ENCODE assay signal across 9 cellular contexts in genomic region chr12:105706321-105706972, GRCh38.
DNase-seq lines count a peak whose midpoint lies in the region; ATAC-seq and TF ChIP-seq lines count a peak whose summit lies in the region.
"Had no signal": no experiment of that assay in that cellular context is flagged by ENCODE, and none has a peak within 500 bp of the region (broad histone marks: within the 10 kb centered on the region; RNA-seq: fewer than 3 reads in every experiment).

No MANE protein-coding gene starts in this region.

- no peak overlapping the region for H2AFZ ChIP-seq in neural progenitor cell (replicated peaks)

- in situ Hi-C loops in G401 (cut with HindIII; ENCODE audit: low sequenced_read_pairs) = no loop called here

- no peaks in the 10 kb centered on the region for H3K36me3 Mint-ChIP-seq in neural progenitor cell

- peak; percentile 83 for DNase-seq in G401 (ENCODE audit: low spot score)
- DNase-seq in NCI-H345 (lab: John Stamatoyannopoulos, UW) = peak; percentile 10
- peak; percentile 32 for DNase-seq in dermis blood vessel endothelial cell
- DNase-seq in neural progenitor cell (ENCODE audit: low spot score) = peak; percentile 39
- no peak for DNase-seq in stimulated activated naive CD8-positive, alpha-beta T cell treated with anti-CD3 and anti-CD28 coated beads, Interleukin-15, amount 100 ng/mL, for 72 hours
- DNase-seq in NCI-H774 (lab: John Stamatoyannopoulos, UW) = no peak

- H3F3A ChIP-seq in neural progenitor cell (ENCODE audit: low read depth) = no peaks in the 10 kb centered on the region

- H3K27me3 Mint-ChIP-seq in neural progenitor cell (ENCODE audit: insufficient read depth, low read depth) = peaks cover 2% of the 10 kb centered on the region
- peaks cover 9% of the 10 kb centered on the region for H3K27me3 Mint-ChIP-seq in stimulated activated naive CD8-positive, alpha-beta T cell treated with anti-CD3 and anti-CD28 coated beads, Interleukin-15, amount 100 ng/mL, for 72 hours

- H3K4me3 ChIP-seq in neural progenitor cell = no peak overlapping the region
- H3K4me3 ChIP-seq: transverse colon had no signal

- H3K4me2 ChIP-seq in neural progenitor cell = no peak overlapping the region

- peaks cover 14% of the 10 kb centered on the region for H3K4me1 ChIP-seq in neural progenitor cell

- H3K27me3 ChIP-seq in neural progenitor cell = no peaks in the 10 kb centered on the region
- H3K27me3 ChIP-seq: transverse colon had no signal

- H3K79me2 ChIP-seq in neural progenitor cell (ENCODE audit: low read depth) = no peaks in the 10 kb centered on the region

- no peak for ATAC-seq in HG03196 (IDR thresholded peaks at IDR 0.05; ENCODE audit: unreplicated experiment)
- ATAC-seq in stimulated activated naive CD8-positive, alpha-beta T cell treated with anti-CD3 and anti-CD28 coated beads, Interleukin-15, amount 100 ng/mL, for 72 hours = no peak
- no peak for ATAC-seq in HG03432 (IDR thresholded peaks at IDR 0.05; ENCODE audit: unreplicated experiment)

- peak overlapping the region; percentile 89 for H3K27ac Mint-ChIP-seq in neural progenitor cell
- H3K27ac Mint-ChIP-seq in stimulated activated naive CD8-positive, alpha-beta T cell treated with anti-CD3 and anti-CD28 coated beads, Interleukin-15, amount 100 ng/mL, for 72 hours = no peak overlapping the region

- TF ChIP-seq CTCF in neural progenitor cell (IDR thresholded peaks at IDR 0.05) = no peak

- H3K9me3 ChIP-seq in neural progenitor cell (ENCODE audit: low read depth) = no peaks in the 10 kb centered on the region
- H3K9me3 ChIP-seq: transverse colon had no signal

- no peak overlapping the region for H3K4me3 Mint-ChIP-seq in neural progenitor cell
- H3K4me3 Mint-ChIP-seq in stimulated activated naive CD8-positive, alpha-beta T cell treated with anti-CD3 and anti-CD28 coated beads, Interleukin-15, amount 100 ng/mL, for 72 hours = no peak overlapping the region

- H3K36me3 ChIP-seq in neural progenitor cell = no peaks in the 10 kb centered on the region
- H3K36me3 ChIP-seq: transverse colon had no signal

- H3K9ac ChIP-seq in neural progenitor cell = no peak overlapping the region

- H3K9me3 Mint-ChIP-seq in neural progenitor cell = no peaks in the 10 kb centered on the region
- H3K9me3 Mint-ChIP-seq in stimulated activated naive CD8-positive, alpha-beta T cell treated with anti-CD3 and anti-CD28 coated beads, Interleukin-15, amount 100 ng/mL, for 72 hours = no peaks in the 10 kb centered on the region

- no peak overlapping the region for H3K27ac ChIP-seq in neural progenitor cell
- H3K27ac ChIP-seq: transverse colon had no signal

- no peaks in the 10 kb centered on the region for H4K20me1 ChIP-seq in neural progenitor cell (ENCODE audit: low read depth)

- peaks cover 42% of the 10 kb centered on the region for H3K4me1 Mint-ChIP-seq in neural progenitor cell
- no peaks in the 10 kb centered on the region for H3K4me1 Mint-ChIP-seq in stimulated activated naive CD8-positive, alpha-beta T cell treated with anti-CD3 and anti-CD28 coated beads, Interleukin-15, amount 100 ng/mL, for 72 hours

Comparison
In these comparisons a context has a peak if more than half of its experiments do, and no peak if none do; other contexts are left out.
1. DNase-seq: peak in G401 (single experiment), NCI-H345 (single experiment), dermis blood vessel endothelial cell (single experiment) and neural progenitor cell (single experiment); none in stimulated activated naive CD8-positive, alpha-beta T cell treated with anti-CD3 and anti-CD28 coated beads, Interleukin-15, amount 100 ng/mL, for 72 hours (0 of 2) and NCI-H774 (single experiment).